1 cellular context compared by ENCODE assay signal in the genomic region with DNA sequence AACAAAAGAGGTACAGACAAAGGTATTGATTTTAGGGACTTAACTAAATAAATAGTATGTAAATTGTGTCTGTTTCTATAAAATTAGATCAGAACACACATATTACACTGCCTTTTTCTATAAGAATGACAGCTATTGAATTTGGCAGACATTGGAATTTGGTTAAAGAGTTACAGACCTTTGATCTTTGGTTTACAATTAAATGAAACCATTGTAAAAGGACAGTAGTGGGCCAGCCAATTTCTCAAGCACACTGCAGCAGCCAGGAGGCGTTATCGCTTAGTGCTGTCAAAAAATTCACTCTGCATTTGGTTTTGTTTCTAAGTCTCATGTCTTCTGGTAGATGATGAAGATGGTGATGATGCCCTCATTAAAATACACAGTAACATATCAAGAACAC.
A peak's percentile ranks its signal among the peaks of the same experiment; 100 is the strongest.
TF ChIP-seq lines count a peak whose summit lies in the region.

No MANE protein-coding gene starts in this region.

TF ChIP-seq in HepG2, 621 proteins besides CTCF, POLR2A, EP300 and RAD21 (continued from another document):
- TF ChIP-seq, protein P1, sequence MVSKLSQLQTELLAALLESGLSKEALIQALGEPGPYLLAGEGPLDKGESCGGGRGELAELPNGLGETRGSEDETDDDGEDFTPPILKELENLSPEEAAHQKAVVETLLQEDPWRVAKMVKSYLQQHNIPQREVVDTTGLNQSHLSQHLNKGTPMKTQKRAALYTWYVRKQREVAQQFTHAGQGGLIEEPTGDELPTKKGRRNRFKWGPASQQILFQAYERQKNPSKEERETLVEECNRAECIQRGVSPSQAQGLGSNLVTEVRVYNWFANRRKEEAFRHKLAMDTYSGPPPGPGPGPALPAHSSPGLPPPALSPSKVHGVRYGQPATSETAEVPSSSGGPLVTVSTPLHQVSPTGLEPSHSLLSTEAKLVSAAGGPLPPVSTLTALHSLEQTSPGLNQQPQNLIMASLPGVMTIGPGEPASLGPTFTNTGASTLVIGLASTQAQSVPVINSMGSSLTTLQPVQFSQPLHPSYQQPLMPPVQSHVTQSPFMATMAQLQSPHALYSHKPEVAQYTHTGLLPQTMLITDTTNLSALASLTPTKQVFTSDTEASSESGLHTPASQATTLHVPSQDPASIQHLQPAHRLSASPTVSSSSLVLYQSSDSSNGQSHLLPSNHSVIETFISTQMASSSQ (IDR thresholded peaks at IDR 0.05; ENCODE audit: low read depth), result peak; percentile 43; the same call in 1 of the 2 replicates
- TF ChIP-seq, protein P1 (CRISPR knock-in tag; IDR thresholded peaks at IDR 0.05; ENCODE audit: borderline replicate concordance), result no peak; the same call in 1 of the 2 replicates
- TF ChIP-seq MTA1 (CRISPR knock-in tag; IDR thresholded peaks at IDR 0.05; ENCODE audit: borderline replicate concordance) (no peak), ZNF317 (CRISPR knock-in tag; IDR thresholded peaks at IDR 0.05) (peak; percentile 97), SOX5 (CRISPR knock-in tag; IDR thresholded peaks at IDR 0.05; ENCODE audit: borderline replicate concordance) (peak; percentile 53; the same call in 1 of the 2 replicates), DPF2 (CRISPR knock-in tag; IDR thresholded peaks at IDR 0.05; ENCODE audit: borderline replicate concordance, low read depth) (no peak), SOX6 (IDR thresholded peaks at IDR 0.05) (no peak), SOX6 (CRISPR knock-in tag; IDR thresholded peaks at IDR 0.05) (peak; percentile 30; the same call in 1 of the 2 replicates)
- TF ChIP-seq, protein P2, sequence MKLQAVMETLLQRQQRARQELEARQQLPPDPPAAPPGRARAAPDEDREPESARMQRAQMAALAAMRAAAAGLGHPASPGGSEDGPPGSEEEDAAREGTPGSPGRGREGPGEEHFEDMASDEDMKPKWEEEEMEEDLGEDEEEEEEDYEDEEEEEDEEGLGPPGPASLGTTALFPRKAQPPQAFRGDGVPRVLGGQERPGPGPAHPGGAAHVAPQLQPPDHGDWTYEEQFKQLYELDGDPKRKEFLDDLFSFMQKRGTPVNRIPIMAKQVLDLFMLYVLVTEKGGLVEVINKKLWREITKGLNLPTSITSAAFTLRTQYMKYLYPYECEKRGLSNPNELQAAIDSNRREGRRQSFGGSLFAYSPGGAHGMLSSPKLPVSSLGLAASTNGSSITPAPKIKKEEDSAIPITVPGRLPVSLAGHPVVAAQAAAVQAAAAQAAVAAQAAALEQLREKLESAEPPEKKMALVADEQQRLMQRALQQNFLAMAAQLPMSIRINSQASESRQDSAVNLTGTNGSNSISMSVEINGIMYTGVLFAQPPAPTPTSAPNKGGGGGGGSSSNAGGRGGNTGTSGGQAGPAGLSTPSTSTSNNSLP (IDR thresholded peaks at IDR 0.05; ENCODE audit: low read depth, low read length), result 0 out of 2 replicates have a peak, but pooled peaks have one; percentile 50
- TF ChIP-seq, protein P3, sequence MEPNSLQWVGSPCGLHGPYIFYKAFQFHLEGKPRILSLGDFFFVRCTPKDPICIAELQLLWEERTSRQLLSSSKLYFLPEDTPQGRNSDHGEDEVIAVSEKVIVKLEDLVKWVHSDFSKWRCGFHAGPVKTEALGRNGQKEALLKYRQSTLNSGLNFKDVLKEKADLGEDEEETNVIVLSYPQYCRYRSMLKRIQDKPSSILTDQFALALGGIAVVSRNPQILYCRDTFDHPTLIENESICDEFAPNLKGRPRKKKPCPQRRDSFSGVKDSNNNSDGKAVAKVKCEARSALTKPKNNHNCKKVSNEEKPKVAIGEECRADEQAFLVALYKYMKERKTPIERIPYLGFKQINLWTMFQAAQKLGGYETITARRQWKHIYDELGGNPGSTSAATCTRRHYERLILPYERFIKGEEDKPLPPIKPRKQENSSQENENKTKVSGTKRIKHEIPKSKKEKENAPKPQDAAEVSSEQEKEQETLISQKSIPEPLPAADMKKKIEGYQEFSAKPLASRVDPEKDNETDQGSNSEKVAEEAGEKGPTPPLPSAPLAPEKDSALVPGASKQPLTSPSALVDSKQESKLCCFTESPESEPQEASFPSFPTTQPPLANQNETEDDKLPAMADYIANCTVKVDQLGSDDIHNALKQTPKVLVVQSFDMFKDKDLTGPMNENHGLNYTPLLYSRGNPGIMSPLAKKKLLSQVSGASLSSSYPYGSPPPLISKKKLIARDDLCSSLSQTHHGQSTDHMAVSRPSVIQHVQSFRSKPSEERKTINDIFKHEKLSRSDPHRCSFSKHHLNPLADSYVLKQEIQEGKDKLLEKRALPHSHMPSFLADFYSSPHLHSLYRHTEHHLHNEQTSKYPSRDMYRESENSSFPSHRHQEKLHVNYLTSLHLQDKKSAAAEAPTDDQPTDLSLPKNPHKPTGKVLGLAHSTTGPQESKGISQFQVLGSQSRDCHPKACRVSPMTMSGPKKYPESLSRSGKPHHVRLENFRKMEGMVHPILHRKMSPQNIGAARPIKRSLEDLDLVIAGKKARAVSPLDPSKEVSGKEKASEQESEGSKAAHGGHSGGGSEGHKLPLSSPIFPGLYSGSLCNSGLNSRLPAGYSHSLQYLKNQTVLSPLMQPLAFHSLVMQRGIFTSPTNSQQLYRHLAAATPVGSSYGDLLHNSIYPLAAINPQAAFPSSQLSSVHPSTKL (CRISPR knock-in tag; IDR thresholded peaks at IDR 0.05), result peak; percentile 31; the same call in 1 of the 2 replicates
TF ChIP-seq in HepG2: peak in this region for 10.
